Comparison of ENCODE assay signal across 12 cellular contexts in genomic region chr15:67822537-67823370, GRCh38. TPM values are rescaled to one million over a fixed set of nuclear protein-coding genes. Genes with fewer than 3 reads are reported as not detected.
DNase-seq lines count a peak whose midpoint lies in the region; ATAC-seq and TF ChIP-seq lines count a peak whose summit lies in the region.
"Had no signal": no experiment of that assay in that cellular context is flagged by ENCODE, and none has a peak within 500 bp of the region (broad histone marks: within the 10 kb centered on the region; RNA-seq: fewer than 3 reads in every experiment).

No MANE protein-coding gene starts in this region.

- H3K27me3 Mint-ChIP-seq in brain: peaks cover 92% of the 10 kb centered on the region

- intact Hi-C loops in posterior vena cava (cut with DNase I): no loop called here

- TF ChIP-seq CTCF in brain (conservative IDR thresholded peaks at IDR 0.05): no peak

- H3K4me3 Mint-ChIP-seq in brain: peak overlapping the region; percentile 70 to 80 (median 78)

- peak overlapping the region in 2 of 5 experiments; percentile 63 to 69 for H3K27ac Mint-ChIP-seq in brain
- H3K27ac Mint-ChIP-seq: activated CD8-positive, alpha-beta T cell treated with anti-CD3 and anti-CD28 coated beads for 36 hours had no signal

- no peaks in the 10 kb centered on the region for H3K36me3 ChIP-seq in HUES64 (ENCODE audit: insufficient read depth, low read length)

- H3K9ac ChIP-seq in HUES64 (ENCODE audit: low read depth, low read length): no peak overlapping the region

- peaks cover 0 to 15% (median 6%) of the 10 kb centered on the region in 5 experiments for H3K9me3 Mint-ChIP-seq in brain
- H3K9me3 Mint-ChIP-seq: activated CD8-positive, alpha-beta T cell treated with anti-CD3 and anti-CD28 coated beads for 36 hours had no signal

- peaks cover 51% of the 10 kb centered on the region for H3K4me1 Mint-ChIP-seq in brain

- WGBS in HUES64: 3% methylated on average over 55 of the region's 55 CpGs

- no peaks in the 10 kb centered on the region for H3K9me3 ChIP-seq in HUES64 (ENCODE audit: insufficient read depth, low read depth, low read length)
- H3K9me3 ChIP-seq: heart right ventricle had no signal

- H3K4me1 ChIP-seq in HUES64 (ENCODE audit: insufficient read depth, low read length): peaks cover 7% of the 10 kb centered on the region; the same call in 1 of the 2 replicates

- H3K36me3 Mint-ChIP-seq in brain: peaks cover 8% of the 10 kb centered on the region

- ATAC-seq in GM21381 (IDR thresholded peaks at IDR 0.05; ENCODE audit: unreplicated experiment): no peak
- ATAC-seq: heart right ventricle had no signal

- H3K27me3 ChIP-seq in HUES64 (ENCODE audit: insufficient read depth, low read length): peaks cover 98% of the 10 kb centered on the region

- H3K4me3 ChIP-seq in HUES64 (ENCODE audit: low read length): peak overlapping the region; percentile 9

- H3K27ac ChIP-seq in HUES64 (ENCODE audit: low read depth, low read length): no peak overlapping the region
- H3K27ac ChIP-seq: heart right ventricle had no signal

- peak; percentile 4 for DNase-seq in NCI-H1092 treated with DMSO at 0.1 percent for 48 hours (lab: John Stamatoyannopoulos, UW)
- no peak for DNase-seq in NCI-H1092 (lab: John Stamatoyannopoulos, UW)
- DNase-seq in posterior vena cava (ENCODE audit: low spot score): peak; percentile 38
- no peak for DNase-seq in activated CD4-positive, CD25-positive, alpha-beta regulatory T cell treated with anti-CD3 and anti-CD28 coated beads, Interleukin-2, amount 50 U/mL, for 72 hours
- DNase-seq in NCI-H2171 treated with DMSO at 0.1 percent for 48 hours (lab: John Stamatoyannopoulos, UW): no peak
- DNase-seq: activated CD8-positive, alpha-beta T cell treated with anti-CD3 and anti-CD28 coated beads for 36 hours; heart right ventricle had no signal

RNA-seq across cellular contexts. Expression of gene SKOR1, which starts 2.6 kb away (rescaled TPM):
- 0.05 TPM for polyA plus RNA-seq in HUES64 (2013, experiment 1 of 2)
- polyA plus RNA-seq in HUES64 (2013, experiment 2 of 2): not detected
- 0.49 TPM for polyA plus RNA-seq in brain (ENCODE audit: insufficient read depth, low read depth, low replicate concordance)
- under 1 TPM; 0.51 to 0.76 TPM for total RNA-seq in posterior vena cava

RNA-seq across cellular contexts. Expression of gene RNU6-1, which starts 17.1 kb away (rescaled TPM):
- polyA plus RNA-seq in HUES64 (2013, experiment 1 of 2): under 0.01 TPM
- under 0.01 TPM for polyA plus RNA-seq in HUES64 (2013, experiment 2 of 2)
- not detected for polyA plus RNA-seq in brain (ENCODE audit: insufficient read depth, low read depth, low replicate concordance)
- not detected for total RNA-seq in posterior vena cava
- total RNA-seq: activated CD8-positive, alpha-beta T cell treated with anti-CD3 and anti-CD28 coated beads for 36 hours; heart right ventricle; omental fat pad had no signal
- polyA plus RNA-seq: AG04450, heart right ventricle had no signal

Comparison
In these comparisons a context has a peak if more than half of its experiments do, and no peak if none do; other contexts are left out.
1. DNase-seq: peak in NCI-H1092 treated with DMSO at 0.1 percent for 48 hours (single experiment) and posterior vena cava (single experiment); none in NCI-H1092 (single experiment), activated CD4-positive, CD25-positive, alpha-beta regulatory T cell treated with anti-CD3 and anti-CD28 coated beads, Interleukin-2, amount 50 U/mL, for 72 hours (single experiment) and NCI-H2171 treated with DMSO at 0.1 percent for 48 hours (single experiment).